In the genomic region with DNA sequence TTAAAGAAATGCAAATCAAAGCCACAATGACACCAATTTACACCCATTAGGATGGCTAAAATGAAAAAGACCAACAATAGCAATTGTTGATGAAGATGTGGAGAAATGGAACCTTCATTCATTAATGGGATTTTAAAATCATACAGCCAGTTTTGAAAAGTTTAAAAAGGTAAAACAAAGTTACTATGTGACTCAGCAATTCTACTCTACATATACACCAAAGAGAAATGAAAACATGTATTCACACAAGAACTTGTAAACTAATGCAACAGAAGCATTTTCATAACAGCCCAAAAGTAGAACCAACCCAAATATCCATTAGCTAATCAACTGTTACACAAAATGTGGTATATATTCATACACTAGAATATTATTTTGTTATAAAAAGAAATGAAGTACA, we compare ENCODE assay signal across 28 cellular contexts.
"Had no signal": no experiment of that assay in that cellular context is flagged by ENCODE, and none has a peak within 500 bp of the region (broad histone marks: within the 10 kb centered on the region; RNA-seq: fewer than 3 reads in every experiment).

No MANE protein-coding gene starts in this region.

- H3K4me3 ChIP-seq: neural progenitor cell, ovary, psoas muscle, skin epidermis, smooth muscle cell, spleen, suprapubic skin, testis, tibial artery, transverse colon, upper lobe of right lung, uterus had no signal

- H3K27ac ChIP-seq: neural progenitor cell, ovary, parathyroid adenoma, psoas muscle, skin epidermis, spleen, suprapubic skin, testis, tibial artery, transverse colon, upper lobe of right lung, uterus had no signal

- H3K27me3 ChIP-seq: neural progenitor cell, ovary, spleen, suprapubic skin, testis, tibial artery, transverse colon, upper lobe of right lung, uterus had no signal

- H3K36me3 ChIP-seq: neural progenitor cell, ovary, spleen, suprapubic skin, tibial artery, transverse colon, upper lobe of right lung, uterus had no signal

- H3K4me2 ChIP-seq: neural progenitor cell, smooth muscle cell had no signal

- H3K9me3 ChIP-seq: ovary, psoas muscle, suprapubic skin, testis, tibial artery, transverse colon, upper lobe of right lung, uterus had no signal

- DNase-seq: natural killer cell; occipital lobe; ovary; posterior cingulate gyrus; psoas muscle; spleen; stimulated activated CD4-positive, alpha-beta T cell treated with anti-CD3 and anti-CD28 coated beads, Interleukin-12 subunit alpha, Interleukin-12 subunit beta, amount 100 ng/mL, for 4 hours; stimulated activated CD4-positive, alpha-beta T cell treated with anti-CD3 and anti-CD28 coated beads, Interleukin-1b, Interleukin-23, amount 100 ng/mL, for 48 hours; stimulated activated CD4-positive, alpha-beta T cell treated with anti-CD3 and anti-CD28 coated beads, Interleukin-4, amount 100 ng/mL, for 1 hour; stimulated activated CD4-positive, alpha-beta T cell treated with anti-CD3 and anti-CD28 coated beads, Interleukin-4, amount 100 ng/mL, for 4 hours; stimulated activated CD8-positive, alpha-beta memory T cell treated with anti-CD3 and anti-CD28 coated beads, Interleukin-4, amount 100 ng/mL, for 48 hours; stimulated activated naive CD4-positive, alpha-beta T cell; stimulated activated naive CD8-positive, alpha-beta T cell treated with anti-CD3 and anti-CD28 coated beads, Interleukin-15, amount 100 ng/mL, for 72 hours; stimulated activated naive CD8-positive, alpha-beta T cell treated with anti-CD3 and anti-CD28 coated beads, Interleukin-15, Interleukin-2, amounts not matched to agents 100 U/mL and 50 U/mL, for 24 hours; substantia nigra; testis; tibial artery; transverse colon; upper lobe of right lung; uterus had no signal

- ATAC-seq: natural killer cell; psoas muscle; right cardiac atrium; sciatic nerve; stimulated activated memory B cell treated with anti-CD40 and anti-IgM and Interleukin-4, amounts not matched to agents 10 μg/mL and 1 μg/mL and 100 μg/mL, for 72 hours; stimulated activated naive CD8-positive, alpha-beta T cell treated with anti-CD3 and anti-CD28 coated beads, Interleukin-15, amount 100 ng/mL, for 72 hours; stimulated activated naive CD8-positive, alpha-beta T cell treated with anti-CD3 and anti-CD28 coated beads, Interleukin-15, Interleukin-2, amounts not matched to agents 100 U/mL and 50 U/mL, for 24 hours; upper lobe of right lung had no signal

- H3K4me1 ChIP-seq: neural progenitor cell, parathyroid adenoma, psoas muscle, spleen, suprapubic skin, testis, tibial artery, upper lobe of right lung, uterus had no signal

- H2AFZ ChIP-seq: neural progenitor cell, parathyroid adenoma had no signal

- H3K9ac ChIP-seq: neural progenitor cell, parathyroid adenoma had no signal
